ENCODE assay signal across 1 cellular context in the genomic region with DNA sequence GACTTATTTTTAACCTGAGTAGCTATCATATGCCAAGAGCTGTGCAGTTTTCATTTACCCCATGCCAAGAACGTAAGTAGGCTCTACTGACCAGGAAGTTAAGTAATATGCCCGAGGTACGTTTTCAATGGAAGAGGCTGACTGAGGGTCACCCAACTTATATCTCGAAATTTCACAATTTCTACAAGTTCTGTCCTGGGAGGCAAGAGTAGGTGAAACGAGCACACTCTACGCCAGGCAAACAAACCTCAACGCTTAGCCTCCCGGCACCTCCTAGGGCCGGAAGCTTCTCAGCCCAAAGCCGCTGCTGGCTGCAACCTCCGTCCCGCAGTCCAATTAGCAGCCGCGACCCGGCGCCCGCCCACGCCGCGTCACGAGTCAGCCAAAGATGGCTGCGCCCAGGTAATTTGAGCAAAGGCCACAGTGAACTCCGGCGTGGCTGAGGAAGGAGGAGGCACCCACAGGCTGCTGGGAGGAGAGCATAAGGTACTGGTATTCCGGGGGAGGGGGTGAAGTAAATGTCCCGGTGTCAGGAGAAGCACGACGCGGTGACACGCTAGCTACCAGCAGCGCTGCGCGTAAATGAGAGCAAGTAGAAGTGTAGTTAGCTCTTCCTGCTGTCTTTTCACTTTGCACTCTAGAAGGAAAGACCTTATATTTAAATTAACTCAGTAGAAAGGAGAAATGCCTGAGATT.
TF ChIP-seq lines count a peak whose summit lies in the region.

TMEM126A (plus strand) TSS at position 364 of the 696 bp plus-strand sequence. CDS start 2,289 bp downstream, outside the sequence.

TF ChIP-seq in K562, 482 proteins besides CTCF, POLR2A, EP300 and RAD21 (continued from another document and continues in another):
- TF ChIP-seq, protein P1, sequence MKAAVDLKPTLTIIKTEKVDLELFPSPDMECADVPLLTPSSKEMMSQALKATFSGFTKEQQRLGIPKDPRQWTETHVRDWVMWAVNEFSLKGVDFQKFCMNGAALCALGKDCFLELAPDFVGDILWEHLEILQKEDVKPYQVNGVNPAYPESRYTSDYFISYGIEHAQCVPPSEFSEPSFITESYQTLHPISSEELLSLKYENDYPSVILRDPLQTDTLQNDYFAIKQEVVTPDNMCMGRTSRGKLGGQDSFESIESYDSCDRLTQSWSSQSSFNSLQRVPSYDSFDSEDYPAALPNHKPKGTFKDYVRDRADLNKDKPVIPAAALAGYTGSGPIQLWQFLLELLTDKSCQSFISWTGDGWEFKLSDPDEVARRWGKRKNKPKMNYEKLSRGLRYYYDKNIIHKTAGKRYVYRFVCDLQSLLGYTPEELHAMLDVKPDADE (conservative IDR thresholded peaks at IDR 0.05; ENCODE audit: control insufficient read depth, low read depth, low read length): no peak; the same call in 1 of the 2 replicates
- TF ChIP-seq TCFL5 (CRISPR knock-in tag; conservative IDR thresholded peaks at IDR 0.05) (no peak), CREB1 (IDR thresholded peaks at IDR 0.05) (peak; percentile 83), CREB1 (CRISPR knock-in tag; IDR thresholded peaks at IDR 0.05) (peak; percentile 89), LARP7 (IDR thresholded peaks at IDR 0.05) (no peak), ZFP1 (CRISPR knock-in tag; IDR thresholded peaks at IDR 0.05) (no peak), ZNF584 (CRISPR knock-in tag; IDR thresholded peaks at IDR 0.05; ENCODE audit: low read depth) (no peak), CHD1 (IDR thresholded peaks at IDR 0.05; ENCODE audit: low read length) (peak; percentile 76), RB1 (IDR thresholded peaks at IDR 0.05; ENCODE audit: low read depth) (peak; percentile 17; the same call in 1 of the 2 replicates), HCFC1 (IDR thresholded peaks at IDR 0.05; ENCODE audit: low read depth, low read length) (peak; percentile 69), ZNF3 (CRISPR knock-in tag; IDR thresholded peaks at IDR 0.05) (no peak), BCOR (IDR thresholded peaks at IDR 0.05) (no peak), TAF15 (IDR thresholded peaks at IDR 0.05; ENCODE audit: low read depth, low read length) (no peak), RAD51 (IDR thresholded peaks at IDR 0.05; ENCODE audit: borderline replicate concordance, low read depth) (peak; percentile 58; the same call in 1 of the 2 replicates), ZNF175 (CRISPR knock-in tag; IDR thresholded peaks at IDR 0.05; ENCODE audit: low read depth) (no peak), DACH1 (IDR thresholded peaks at IDR 0.05; ENCODE audit: partially characterized antibody) (no peak), ZNF224 (CRISPR knock-in tag; IDR thresholded peaks at IDR 0.05) (no peak), ZNF184 (CRISPR knock-in tag; IDR thresholded peaks at IDR 0.05) (no peak), ESRRB (CRISPR knock-in tag; IDR thresholded peaks at IDR 0.05; ENCODE audit: borderline replicate concordance) (no peak), ZNF589 (CRISPR knock-in tag; IDR thresholded peaks at IDR 0.05; ENCODE audit: low read depth) (no peak; the same call in 1 of the 2 replicates), CBFA2T3 (IDR thresholded peaks at IDR 0.05) (peak; percentile 7; the same call in 1 of the 2 replicates), THAP12 (CRISPR knock-in tag; IDR thresholded peaks at IDR 0.05) (peak; percentile 54; the same call in 1 of the 2 replicates), RBBP5 (IDR thresholded peaks at IDR 0.05; ENCODE audit: borderline replicate concordance, insufficient read depth, low read length, poor library complexity, severe bottlenecking) (peak; percentile 72), YBX1 (IDR thresholded peaks at IDR 0.05) (no peak), FOXK2 (conservative IDR thresholded peaks at IDR 0.05 in 1 of 2, IDR thresholded peaks at IDR 0.05 in 1 of 2; ENCODE audit: low read depth in 2 of 2) (peak; percentile 23 to 57; a peak in 2 of 4 replicates), DIDO1 (tag; IDR thresholded peaks at IDR 0.05; ENCODE audit: low read depth) (no peak), GTF2E2 (tag; IDR thresholded peaks at IDR 0.05) (no peak), ZNF274 (IDR thresholded peaks at IDR 0.05; ENCODE audit: borderline replicate concordance, low read depth, low read length) (no peak), ZKSCAN3 (CRISPR knock-in tag; IDR thresholded peaks at IDR 0.05) (no peak), ZNF644 (tag; IDR thresholded peaks at IDR 0.05; ENCODE audit: low read depth) (0 out of 2 replicates have a peak, but pooled peaks have one; percentile 60)
- TF ChIP-seq, protein P2, sequence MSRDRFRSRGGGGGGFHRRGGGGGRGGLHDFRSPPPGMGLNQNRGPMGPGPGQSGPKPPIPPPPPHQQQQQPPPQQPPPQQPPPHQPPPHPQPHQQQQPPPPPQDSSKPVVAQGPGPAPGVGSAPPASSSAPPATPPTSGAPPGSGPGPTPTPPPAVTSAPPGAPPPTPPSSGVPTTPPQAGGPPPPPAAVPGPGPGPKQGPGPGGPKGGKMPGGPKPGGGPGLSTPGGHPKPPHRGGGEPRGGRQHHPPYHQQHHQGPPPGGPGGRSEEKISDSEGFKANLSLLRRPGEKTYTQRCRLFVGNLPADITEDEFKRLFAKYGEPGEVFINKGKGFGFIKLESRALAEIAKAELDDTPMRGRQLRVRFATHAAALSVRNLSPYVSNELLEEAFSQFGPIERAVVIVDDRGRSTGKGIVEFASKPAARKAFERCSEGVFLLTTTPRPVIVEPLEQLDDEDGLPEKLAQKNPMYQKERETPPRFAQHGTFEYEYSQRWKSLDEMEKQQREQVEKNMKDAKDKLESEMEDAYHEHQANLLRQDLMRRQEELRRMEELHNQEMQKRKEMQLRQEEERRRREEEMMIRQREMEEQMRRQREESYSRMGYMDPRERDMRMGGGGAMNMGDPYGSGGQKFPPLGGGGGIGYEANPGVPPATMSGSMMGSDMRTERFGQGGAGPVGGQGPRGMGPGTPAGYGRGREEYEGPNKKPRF (IDR thresholded peaks at IDR 0.05; ENCODE audit: low read depth, low read length): no peak
- TF ChIP-seq, protein P3, sequence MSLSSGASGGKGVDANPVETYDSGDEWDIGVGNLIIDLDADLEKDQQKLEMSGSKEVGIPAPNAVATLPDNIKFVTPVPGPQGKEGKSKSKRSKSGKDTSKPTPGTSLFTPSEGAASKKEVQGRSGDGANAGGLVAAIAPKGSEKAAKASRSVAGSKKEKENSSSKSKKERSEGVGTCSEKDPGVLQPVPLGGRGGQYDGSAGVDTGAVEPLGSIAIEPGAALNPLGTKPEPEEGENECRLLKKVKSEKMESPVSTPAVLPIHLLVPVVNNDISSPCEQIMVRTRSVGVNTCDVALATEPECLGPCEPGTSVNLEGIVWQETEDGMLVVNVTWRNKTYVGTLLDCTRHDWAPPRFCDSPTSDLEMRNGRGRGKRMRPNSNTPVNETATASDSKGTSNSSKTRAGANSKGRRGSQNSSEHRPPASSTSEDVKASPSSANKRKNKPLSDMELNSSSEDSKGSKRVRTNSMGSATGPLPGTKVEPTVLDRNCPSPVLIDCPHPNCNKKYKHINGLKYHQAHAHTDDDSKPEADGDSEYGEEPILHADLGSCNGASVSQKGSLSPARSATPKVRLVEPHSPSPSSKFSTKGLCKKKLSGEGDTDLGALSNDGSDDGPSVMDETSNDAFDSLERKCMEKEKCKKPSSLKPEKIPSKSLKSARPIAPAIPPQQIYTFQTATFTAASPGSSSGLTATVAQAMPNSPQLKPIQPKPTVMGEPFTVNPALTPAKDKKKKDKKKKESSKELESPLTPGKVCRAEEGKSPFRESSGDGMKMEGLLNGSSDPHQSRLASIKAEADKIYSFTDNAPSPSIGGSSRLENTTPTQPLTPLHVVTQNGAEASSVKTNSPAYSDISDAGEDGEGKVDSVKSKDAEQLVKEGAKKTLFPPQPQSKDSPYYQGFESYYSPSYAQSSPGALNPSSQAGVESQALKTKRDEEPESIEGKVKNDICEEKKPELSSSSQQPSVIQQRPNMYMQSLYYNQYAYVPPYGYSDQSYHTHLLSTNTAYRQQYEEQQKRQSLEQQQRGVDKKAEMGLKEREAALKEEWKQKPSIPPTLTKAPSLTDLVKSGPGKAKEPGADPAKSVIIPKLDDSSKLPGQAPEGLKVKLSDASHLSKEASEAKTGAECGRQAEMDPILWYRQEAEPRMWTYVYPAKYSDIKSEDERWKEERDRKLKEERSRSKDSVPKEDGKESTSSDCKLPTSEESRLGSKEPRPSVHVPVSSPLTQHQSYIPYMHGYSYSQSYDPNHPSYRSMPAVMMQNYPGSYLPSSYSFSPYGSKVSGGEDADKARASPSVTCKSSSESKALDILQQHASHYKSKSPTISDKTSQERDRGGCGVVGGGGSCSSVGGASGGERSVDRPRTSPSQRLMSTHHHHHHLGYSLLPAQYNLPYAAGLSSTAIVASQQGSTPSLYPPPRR (CRISPR knock-in tag; IDR thresholded peaks at IDR 0.05; ENCODE audit: borderline replicate concordance): no peak
- TF ChIP-seq, protein P4, sequence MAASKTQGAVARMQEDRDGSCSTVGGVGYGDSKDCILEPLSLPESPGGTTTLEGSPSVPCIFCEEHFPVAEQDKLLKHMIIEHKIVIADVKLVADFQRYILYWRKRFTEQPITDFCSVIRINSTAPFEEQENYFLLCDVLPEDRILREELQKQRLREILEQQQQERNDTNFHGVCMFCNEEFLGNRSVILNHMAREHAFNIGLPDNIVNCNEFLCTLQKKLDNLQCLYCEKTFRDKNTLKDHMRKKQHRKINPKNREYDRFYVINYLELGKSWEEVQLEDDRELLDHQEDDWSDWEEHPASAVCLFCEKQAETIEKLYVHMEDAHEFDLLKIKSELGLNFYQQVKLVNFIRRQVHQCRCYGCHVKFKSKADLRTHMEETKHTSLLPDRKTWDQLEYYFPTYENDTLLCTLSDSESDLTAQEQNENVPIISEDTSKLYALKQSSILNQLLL (CRISPR knock-in tag; IDR thresholded peaks at IDR 0.05; ENCODE audit: borderline replicate concordance): no peak
- TF ChIP-seq, protein P5, sequence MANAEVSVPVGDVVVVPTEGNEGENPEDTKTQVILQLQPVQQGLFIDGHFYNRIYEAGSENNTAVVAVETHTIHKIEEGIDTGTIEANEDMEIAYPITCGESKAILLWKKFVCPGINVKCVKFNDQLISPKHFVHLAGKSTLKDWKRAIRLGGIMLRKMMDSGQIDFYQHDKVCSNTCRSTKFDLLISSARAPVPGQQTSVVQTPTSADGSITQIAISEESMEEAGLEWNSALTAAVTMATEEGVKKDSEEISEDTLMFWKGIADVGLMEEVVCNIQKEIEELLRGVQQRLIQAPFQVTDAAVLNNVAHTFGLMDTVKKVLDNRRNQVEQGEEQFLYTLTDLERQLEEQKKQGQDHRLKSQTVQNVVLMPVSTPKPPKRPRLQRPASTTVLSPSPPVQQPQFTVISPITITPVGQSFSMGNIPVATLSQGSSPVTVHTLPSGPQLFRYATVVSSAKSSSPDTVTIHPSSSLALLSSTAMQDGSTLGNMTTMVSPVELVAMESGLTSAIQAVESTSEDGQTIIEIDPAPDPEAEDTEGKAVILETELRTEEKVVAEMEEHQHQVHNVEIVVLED (CRISPR knock-in tag; IDR thresholded peaks at IDR 0.05): peak; percentile 14; the same call in 1 of the 2 replicates
- TF ChIP-seq, protein P6, sequence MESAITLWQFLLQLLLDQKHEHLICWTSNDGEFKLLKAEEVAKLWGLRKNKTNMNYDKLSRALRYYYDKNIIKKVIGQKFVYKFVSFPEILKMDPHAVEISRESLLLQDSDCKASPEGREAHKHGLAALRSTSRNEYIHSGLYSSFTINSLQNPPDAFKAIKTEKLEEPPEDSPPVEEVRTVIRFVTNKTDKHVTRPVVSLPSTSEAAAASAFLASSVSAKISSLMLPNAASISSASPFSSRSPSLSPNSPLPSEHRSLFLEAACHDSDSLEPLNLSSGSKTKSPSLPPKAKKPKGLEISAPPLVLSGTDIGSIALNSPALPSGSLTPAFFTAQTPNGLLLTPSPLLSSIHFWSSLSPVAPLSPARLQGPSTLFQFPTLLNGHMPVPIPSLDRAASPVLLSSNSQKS (CRISPR knock-in tag; IDR thresholded peaks at IDR 0.05): no peak
- TF ChIP-seq, protein P7, sequence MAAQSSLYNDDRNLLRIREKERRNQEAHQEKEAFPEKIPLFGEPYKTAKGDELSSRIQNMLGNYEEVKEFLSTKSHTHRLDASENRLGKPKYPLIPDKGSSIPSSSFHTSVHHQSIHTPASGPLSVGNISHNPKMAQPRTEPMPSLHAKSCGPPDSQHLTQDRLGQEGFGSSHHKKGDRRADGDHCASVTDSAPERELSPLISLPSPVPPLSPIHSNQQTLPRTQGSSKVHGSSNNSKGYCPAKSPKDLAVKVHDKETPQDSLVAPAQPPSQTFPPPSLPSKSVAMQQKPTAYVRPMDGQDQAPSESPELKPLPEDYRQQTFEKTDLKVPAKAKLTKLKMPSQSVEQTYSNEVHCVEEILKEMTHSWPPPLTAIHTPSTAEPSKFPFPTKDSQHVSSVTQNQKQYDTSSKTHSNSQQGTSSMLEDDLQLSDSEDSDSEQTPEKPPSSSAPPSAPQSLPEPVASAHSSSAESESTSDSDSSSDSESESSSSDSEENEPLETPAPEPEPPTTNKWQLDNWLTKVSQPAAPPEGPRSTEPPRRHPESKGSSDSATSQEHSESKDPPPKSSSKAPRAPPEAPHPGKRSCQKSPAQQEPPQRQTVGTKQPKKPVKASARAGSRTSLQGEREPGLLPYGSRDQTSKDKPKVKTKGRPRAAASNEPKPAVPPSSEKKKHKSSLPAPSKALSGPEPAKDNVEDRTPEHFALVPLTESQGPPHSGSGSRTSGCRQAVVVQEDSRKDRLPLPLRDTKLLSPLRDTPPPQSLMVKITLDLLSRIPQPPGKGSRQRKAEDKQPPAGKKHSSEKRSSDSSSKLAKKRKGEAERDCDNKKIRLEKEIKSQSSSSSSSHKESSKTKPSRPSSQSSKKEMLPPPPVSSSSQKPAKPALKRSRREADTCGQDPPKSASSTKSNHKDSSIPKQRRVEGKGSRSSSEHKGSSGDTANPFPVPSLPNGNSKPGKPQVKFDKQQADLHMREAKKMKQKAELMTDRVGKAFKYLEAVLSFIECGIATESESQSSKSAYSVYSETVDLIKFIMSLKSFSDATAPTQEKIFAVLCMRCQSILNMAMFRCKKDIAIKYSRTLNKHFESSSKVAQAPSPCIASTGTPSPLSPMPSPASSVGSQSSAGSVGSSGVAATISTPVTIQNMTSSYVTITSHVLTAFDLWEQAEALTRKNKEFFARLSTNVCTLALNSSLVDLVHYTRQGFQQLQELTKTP (IDR thresholded peaks at IDR 0.05; ENCODE audit: low read depth in 1 of 2, partially characterized antibody in 2 of 2): peak; percentile 38 to 63
